ENCODE assay signal across 9 cellular contexts in the genomic region with DNA sequence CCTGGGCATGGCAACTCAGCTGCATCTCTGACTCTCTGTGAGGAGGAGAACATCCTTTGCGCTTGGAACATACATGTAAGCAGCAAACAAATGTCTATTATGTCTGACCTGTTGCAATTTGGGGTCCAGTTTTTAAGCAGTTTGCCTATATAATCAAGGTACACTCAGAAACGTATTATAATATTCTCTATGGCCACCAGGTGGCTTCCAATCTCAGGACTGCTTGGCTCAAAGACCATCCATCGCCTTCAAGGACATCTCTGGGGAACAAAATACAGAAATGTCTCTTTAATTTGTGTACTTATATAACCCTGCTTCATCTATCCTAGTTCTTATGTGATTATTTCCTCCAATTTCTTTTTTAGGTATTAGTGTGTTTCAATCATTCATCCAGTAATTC.
A peak's percentile ranks its signal among the peaks of the same experiment; 100 is the strongest.
DNase-seq lines count a peak whose midpoint lies in the region; ATAC-seq and TF ChIP-seq lines count a peak whose summit lies in the region.
"Had no signal": no experiment of that assay in that cellular context is flagged by ENCODE, and none has a peak within 500 bp of the region (broad histone marks: within the 10 kb centered on the region; RNA-seq: fewer than 3 reads in every experiment).

No MANE protein-coding gene starts in this region.

- no peak overlapping the region for H3K27ac ChIP-seq in RWPE2 (ENCODE audit: poor library complexity, severe bottlenecking)
- H3K27ac ChIP-seq: BLaER1 had no signal

- ATAC-seq in HG03103 (IDR thresholded peaks at IDR 0.05; ENCODE audit: low read depth, unreplicated experiment) = peak; percentile 81
- ATAC-seq in RWPE2 (ENCODE audit: low read depth) = 0 out of 3 replicates have a peak, but pooled peaks have one; percentile 33
- ATAC-seq in GM19328 (IDR thresholded peaks at IDR 0.05; ENCODE audit: unreplicated experiment) = no peak

- no peaks in the 10 kb centered on the region for H3K27me3 ChIP-seq in RWPE2 (ENCODE audit: insufficient read depth, poor library complexity, severe bottlenecking)
- H3K27me3 ChIP-seq: BLaER1 had no signal

- no peaks in the 10 kb centered on the region for H3K36me3 ChIP-seq in RWPE2 (ENCODE audit: low read depth)
- H3K36me3 ChIP-seq: BLaER1 had no signal

- H3K4me1 ChIP-seq in RWPE2 (ENCODE audit: insufficient read depth, poor library complexity, severe bottlenecking) = no peaks in the 10 kb centered on the region
- H3K4me1 ChIP-seq: BLaER1 had no signal

- H3K9me3 ChIP-seq in RWPE2 (ENCODE audit: severe bottlenecking) = no peaks in the 10 kb centered on the region
- H3K9me3 ChIP-seq: BLaER1 had no signal

- peak; percentile 58 for TF ChIP-seq CTCF in RWPE2 (IDR thresholded peaks at IDR 0.05; ENCODE audit: poor library complexity, severe bottlenecking)

- DNase-seq in NCI-H2196 (lab: John Stamatoyannopoulos, UW; ENCODE audit: unreplicated experiment) = peak; percentile 1
- no peak for DNase-seq in NCI-H2196 treated with DMSO at 0.1 percent for 48 hours (lab: John Stamatoyannopoulos, UW; ENCODE audit: unreplicated experiment)
- no peak for DNase-seq in RWPE2 (ENCODE audit: low spot score)
- peak; percentile 9 for DNase-seq in myocyte (ENCODE audit: low read depth)
- no peak for DNase-seq in midbrain (lab: John Stamatoyannopoulos, UW)
- DNase-seq in NCI-H2081 treated with DMSO at 0.1 percent for 48 hours (lab: John Stamatoyannopoulos, UW) = no peak

- no peak overlapping the region for H3K4me3 ChIP-seq in RWPE2 (ENCODE audit: severe bottlenecking)
- H3K4me3 ChIP-seq: BLaER1 had no signal

Comparison
In these comparisons a context has a peak if more than half of its experiments do, and no peak if none do; other contexts are left out.
1. DNase-seq: peak in NCI-H2196 (single experiment) and myocyte (single experiment); none in NCI-H2196 treated with DMSO at 0.1 percent for 48 hours (single experiment), RWPE2 (single experiment), midbrain (single experiment) and NCI-H2081 treated with DMSO at 0.1 percent for 48 hours (single experiment).